In genomic region chr17:81843713-81844326, GRCh38 we compare ENCODE assay signal across 1 cellular context.
TF ChIP-seq lines count a peak whose summit lies in the region.

No MANE protein-coding gene starts in this region.

TF ChIP-seq in WTC11, 78 proteins besides CTCF, POLR2A, EP300 and RAD21 (continued from another document):
- no peak for TF ChIP-seq ZNF281 (CRISPR knock-in tag; IDR thresholded peaks at IDR 0.05)
- TF ChIP-seq NFATC4 (CRISPR knock-in tag; IDR thresholded peaks at IDR 0.05), result no peak
